Comparison of ENCODE assay signal across 1 cellular context in the genomic region with DNA sequence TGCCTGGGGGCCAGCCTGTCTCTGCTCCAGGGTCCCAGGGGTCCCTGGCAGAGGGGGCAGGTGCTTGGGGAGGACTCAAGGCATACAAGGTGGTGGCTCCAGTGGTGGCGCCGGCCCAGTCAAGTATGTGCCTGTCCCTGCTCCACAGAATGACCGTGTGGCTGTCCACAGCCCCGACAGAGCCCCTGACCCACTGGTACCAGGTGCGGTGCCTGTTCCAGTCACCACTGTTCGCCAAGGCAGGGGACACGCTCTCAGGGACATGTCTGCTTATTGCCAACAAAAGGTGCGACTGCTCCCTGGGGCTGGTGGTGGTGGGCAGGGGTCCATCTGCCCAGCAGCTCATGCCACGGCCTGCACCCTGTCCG.
TF ChIP-seq lines count a peak whose summit lies in the region.

No MANE protein-coding gene starts in this region.

TF ChIP-seq in K562, 482 proteins besides CTCF, POLR2A, EP300 and RAD21:
- TF ChIP-seq, protein P1, sequence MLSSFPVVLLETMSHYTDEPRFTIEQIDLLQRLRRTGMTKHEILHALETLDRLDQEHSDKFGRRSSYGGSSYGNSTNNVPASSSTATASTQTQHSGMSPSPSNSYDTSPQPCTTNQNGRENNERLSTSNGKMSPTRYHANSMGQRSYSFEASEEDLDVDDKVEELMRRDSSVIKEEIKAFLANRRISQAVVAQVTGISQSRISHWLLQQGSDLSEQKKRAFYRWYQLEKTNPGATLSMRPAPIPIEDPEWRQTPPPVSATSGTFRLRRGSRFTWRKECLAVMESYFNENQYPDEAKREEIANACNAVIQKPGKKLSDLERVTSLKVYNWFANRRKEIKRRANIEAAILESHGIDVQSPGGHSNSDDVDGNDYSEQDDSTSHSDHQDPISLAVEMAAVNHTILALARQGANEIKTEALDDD (IDR thresholded peaks at IDR 0.05), result no peak
- TF ChIP-seq MCM7 (IDR thresholded peaks at IDR 0.05), result no peak
